ENCODE assay signal across 8 cellular contexts in genomic region chr1:156927215-156928042, GRCh38. TPM values are rescaled to one million over a fixed set of nuclear protein-coding genes. Genes with fewer than 3 reads are reported as not detected.
DNase-seq lines count a peak whose midpoint lies in the region; ATAC-seq and TF ChIP-seq lines count a peak whose summit lies in the region.

No MANE protein-coding gene starts in this region.

- H3K27ac Mint-ChIP-seq in activated naive CD4-positive, alpha-beta T cell treated with anti-CD3 and anti-CD28 coated beads for 36 hours, result no peak overlapping the region

- no peak overlapping the region for H3K4me2 ChIP-seq in Karpas-422 (ENCODE audit: low read depth, low read length, poor library complexity, severe bottlenecking)

- H3K4me3 ChIP-seq in Karpas-422 (ENCODE audit: low read length), result no peak overlapping the region
- H3K4me3 ChIP-seq in cardiac muscle cell, result peak overlapping the region; percentile 20

- H3K36me3 Mint-ChIP-seq in activated naive CD4-positive, alpha-beta T cell treated with anti-CD3 and anti-CD28 coated beads for 36 hours (ENCODE audit: low read depth), result no peaks in the 10 kb centered on the region

- intact Hi-C loops in activated naive CD4-positive, alpha-beta T cell treated with anti-CD3 and anti-CD28 coated beads for 36 hours (cut with micrococcal nuclease), result loop anchor here (1.0 kb wide), 2 partner anchors 17 to 35 kb away; no protein-coding TSS in a partner anchor

- H3K4me1 ChIP-seq in Karpas-422 (ENCODE audit: low read length) (no peaks in the 10 kb centered on the region), cardiac muscle cell (ENCODE audit: low read depth) (peaks cover 4% of the 10 kb centered on the region)

- DNase-seq in DMS53 treated with DMSO at 0.1 percent for 48 hours (lab: John Stamatoyannopoulos, UW; ENCODE audit: unreplicated experiment), result peak; percentile 52
- peak; percentile 75 for DNase-seq in Karpas-422
- DNase-seq in SK-MEL-5 (ENCODE audit: low read depth, low spot score), result peak; percentile 77
- DNase-seq in activated naive CD4-positive, alpha-beta T cell treated with anti-CD3 and anti-CD28 coated beads for 36 hours, result peak; percentile 84
- DNase-seq in cardiac muscle cell (ENCODE audit: low read depth in 1 of 2, low spot score in 1 of 2), result peak; percentile 76 to 85
- DNase-seq in retina, result peak; percentile 89

- H4K20me1 ChIP-seq in Karpas-422 (ENCODE audit: insufficient read depth, low read depth, low read length), result no peaks in the 10 kb centered on the region

- ATAC-seq in HG02678 (IDR thresholded peaks at IDR 0.05; ENCODE audit: unreplicated experiment) (no peak), HG02870 (IDR thresholded peaks at IDR 0.05; ENCODE audit: unreplicated experiment) (no peak)

- H2AFZ ChIP-seq in Karpas-422 (ENCODE audit: low read length), result no peak overlapping the region

- no peaks in the 10 kb centered on the region for H3K9me3 Mint-ChIP-seq in activated naive CD4-positive, alpha-beta T cell treated with anti-CD3 and anti-CD28 coated beads for 36 hours

- H3K27ac ChIP-seq in Karpas-422 (ENCODE audit: low read length) (no peak overlapping the region), cardiac muscle cell (no peak overlapping the region)

- H3K27me3 Mint-ChIP-seq in activated naive CD4-positive, alpha-beta T cell treated with anti-CD3 and anti-CD28 coated beads for 36 hours (ENCODE audit: low read depth), result peaks cover 77% of the 10 kb centered on the region

- in situ Hi-C loops in SK-MEL-5 (cut with HindIII; ENCODE audit: low pct_unique_long_range_greater_than_20kb, low sequenced_read_pairs), result no loop called here

- H3K4me1 Mint-ChIP-seq in activated naive CD4-positive, alpha-beta T cell treated with anti-CD3 and anti-CD28 coated beads for 36 hours (ENCODE audit: low read depth), result peaks cover 14% of the 10 kb centered on the region

- no peaks in the 10 kb centered on the region for H3K9me2 ChIP-seq in Karpas-422 (replicated peaks; ENCODE audit: insufficient read depth, low read length)

- H3K9ac ChIP-seq in Karpas-422 (ENCODE audit: low read length), result no peak overlapping the region

- H3K4me3 Mint-ChIP-seq in activated naive CD4-positive, alpha-beta T cell treated with anti-CD3 and anti-CD28 coated beads for 36 hours, result no peak overlapping the region

- peak; percentile 78 for TF ChIP-seq CTCF in cardiac muscle cell (IDR thresholded peaks at IDR 0.05; ENCODE audit: low read depth, low read length)

- CTCF ChIA-PET in activated naive CD4-positive, alpha-beta T cell treated with anti-CD3 and anti-CD28 coated beads for 36 hours (lab: Charles Lee), result interaction anchor here (0.7 to 6.9 kb wide), 17 partner anchors 8 to 300 kb away, joined by 3 to 79 read pairs (median 4); partner anchors contain the start of genes NTRK1 and PEAR1

- H3K9me3 ChIP-seq in Karpas-422 (ENCODE audit: low read length), result no peaks in the 10 kb centered on the region
- no peaks in the 10 kb centered on the region for H3K9me3 ChIP-seq in cardiac muscle cell (ENCODE audit: low read depth)

- H3K27me3 ChIP-seq in Karpas-422 (ENCODE audit: low read length) (no peaks in the 10 kb centered on the region), cardiac muscle cell (peaks cover 72% of the 10 kb centered on the region)

- H3K36me3 ChIP-seq in Karpas-422 (ENCODE audit: insufficient read depth, low read length), result no peaks in the 10 kb centered on the region
- no peaks in the 10 kb centered on the region for H3K36me3 ChIP-seq in cardiac muscle cell

- H3K79me2 ChIP-seq in Karpas-422 (ENCODE audit: low read length), result no peaks in the 10 kb centered on the region

RNA-seq across cellular contexts. Expression of gene LRRC71, which starts 7.0 kb away (rescaled TPM):
- total RNA-seq in Karpas-422 (2014; rRNA removed; shearing (Covaris generic); ENCODE audit: low replicate concordance), result not detected in 2 replicates
- total RNA-seq in SK-MEL-5 (2014; rRNA removed; shearing (Covaris generic)), result not detected in 2 replicates
- polyA plus RNA-seq in SK-MEL-5 (2015; cell fraction: cytosol; rRNA removed), result not detected in 2 replicates
- not detected in 2 replicates for polyA plus RNA-seq in SK-MEL-5 (2015; cell fraction: nucleus; rRNA removed)
- not detected for total RNA-seq in activated naive CD4-positive, alpha-beta T cell treated with anti-CD3 and anti-CD28 coated beads for 36 hours
- total RNA-seq in cardiac muscle cell, result 0.11 and 0.45 TPM in 2 replicates
- 0.24 and 0.69 TPM in 2 replicates for polyA plus RNA-seq in cardiac muscle cell

RNA-seq across cellular contexts. Expression of gene PEAR1, which starts 33.9 kb away (rescaled TPM):
- 0.22 TPM in 1 of 2 replicates, not detected in the other for total RNA-seq in Karpas-422 (2014; rRNA removed; shearing (Covaris generic); ENCODE audit: low replicate concordance)
- not detected in 2 replicates for total RNA-seq in SK-MEL-5 (2014; rRNA removed; shearing (Covaris generic))
- 0.02 and 0.05 TPM in 2 replicates for polyA plus RNA-seq in SK-MEL-5 (2015; cell fraction: cytosol; rRNA removed)
- not detected in 2 replicates for polyA plus RNA-seq in SK-MEL-5 (2015; cell fraction: nucleus; rRNA removed)
- not detected for total RNA-seq in activated naive CD4-positive, alpha-beta T cell treated with anti-CD3 and anti-CD28 coated beads for 36 hours
- 0.14 and 0.57 TPM in 2 replicates for total RNA-seq in cardiac muscle cell
- 0.59 and 1.1 TPM in 2 replicates for polyA plus RNA-seq in cardiac muscle cell
